Comparison of ENCODE assay signal across 1 cellular context in the genomic region with DNA sequence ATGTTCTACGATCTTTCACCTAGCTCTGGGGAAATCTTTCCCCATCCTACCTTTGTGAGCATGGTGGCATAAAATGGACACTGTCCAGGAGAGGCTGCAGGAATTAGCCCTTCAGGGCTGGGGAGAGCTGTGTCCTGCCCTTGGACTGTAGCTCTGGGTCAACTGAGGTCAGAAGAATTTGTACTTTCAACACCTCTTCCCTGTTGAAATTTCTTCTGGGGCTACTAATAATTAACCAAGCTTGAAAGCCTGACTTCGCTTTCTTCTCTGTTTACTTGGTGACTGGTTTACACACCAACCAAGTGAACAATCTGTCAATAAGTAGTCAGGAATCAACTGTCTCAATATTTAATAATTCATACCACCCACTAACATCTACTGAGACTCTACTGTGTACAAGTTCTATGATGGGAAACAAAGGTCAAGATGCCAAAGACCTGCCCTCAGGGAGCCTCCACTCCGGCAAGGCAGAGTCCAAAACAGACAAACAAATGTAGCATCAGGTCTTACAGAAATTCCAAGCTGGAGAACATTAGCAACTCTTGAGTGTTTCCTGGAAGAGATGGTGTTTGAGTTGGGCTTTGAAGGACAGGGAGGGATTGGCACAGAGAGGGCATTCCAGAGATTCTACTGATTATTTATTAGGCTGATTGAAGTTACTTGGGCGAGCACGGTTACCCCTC.
A peak's percentile ranks its signal among the peaks of the same experiment; 100 is the strongest.
TF ChIP-seq lines count a peak whose summit lies in the region.

No MANE protein-coding gene starts in this region.

TF ChIP-seq in HepG2, 621 proteins besides CTCF, POLR2A, EP300 and RAD21 (continued from another document and continues in another):
- TF ChIP-seq ZNF646 (CRISPR knock-in tag; IDR thresholded peaks at IDR 0.05) (no peak), GATAD1 (CRISPR knock-in tag; IDR thresholded peaks at IDR 0.05) (peak; percentile 43; the same call in 1 of the 2 replicates), ZNF143 (CRISPR knock-in tag; IDR thresholded peaks at IDR 0.05) (no peak), KDM6A (CRISPR knock-in tag; IDR thresholded peaks at IDR 0.05; ENCODE audit: low read depth) (peak; percentile 44), SCMH1 (CRISPR knock-in tag; IDR thresholded peaks at IDR 0.05; ENCODE audit: borderline replicate concordance) (no peak), ZNF256 (CRISPR knock-in tag; conservative IDR thresholded peaks at IDR 0.05) (no peak), ELF3 (CRISPR knock-in tag; IDR thresholded peaks at IDR 0.05) (peak; percentile 62), ZBTB14 (CRISPR knock-in tag; IDR thresholded peaks at IDR 0.05) (no peak), TBL1XR1 (IDR thresholded peaks at IDR 0.05; ENCODE audit: borderline replicate concordance, low read length, partially characterized antibody) (peak; percentile 36), ZBTB49 (CRISPR knock-in tag; IDR thresholded peaks at IDR 0.05; ENCODE audit: borderline replicate concordance) (no peak), ATF1 (CRISPR knock-in tag; IDR thresholded peaks at IDR 0.05) (peak; percentile 2; the same call in 1 of the 2 replicates), ELF1 (CRISPR knock-in tag; IDR thresholded peaks at IDR 0.05) (no peak; the same call in 1 of the 2 replicates), ZNF317 (CRISPR knock-in tag; IDR thresholded peaks at IDR 0.05) (peak; percentile 52; the same call in 1 of the 2 replicates), ZKSCAN1 (IDR thresholded peaks at IDR 0.05; ENCODE audit: low read length) (no peak), ATF7 (IDR thresholded peaks at IDR 0.05) (no peak), ATF7 (CRISPR knock-in tag; IDR thresholded peaks at IDR 0.05) (no peak), NR0B2 (CRISPR knock-in tag; IDR thresholded peaks at IDR 0.05) (no peak), CEBPG (CRISPR knock-in tag; IDR thresholded peaks at IDR 0.05) (peak; percentile 58), ZFAT (CRISPR knock-in tag; conservative IDR thresholded peaks at IDR 0.05) (no peak), ZNF850 (CRISPR knock-in tag; conservative IDR thresholded peaks at IDR 0.05) (no peak), KDM5A (IDR thresholded peaks at IDR 0.05; ENCODE audit: borderline replicate concordance, low read length) (no peak), ZNF605 (CRISPR knock-in tag; IDR thresholded peaks at IDR 0.05) (no peak), ZMYM3 (CRISPR knock-in tag; IDR thresholded peaks at IDR 0.05) (peak; percentile 44; the same call in 1 of the 2 replicates), ZNF282 (IDR thresholded peaks at IDR 0.05; ENCODE audit: partially characterized antibody) (no peak), ZNF335 (CRISPR knock-in tag; IDR thresholded peaks at IDR 0.05) (no peak), USF2 (IDR thresholded peaks at IDR 0.05; ENCODE audit: low read depth, low read length) (peak; percentile 36; the same call in 1 of the 2 replicates), USF2 (CRISPR knock-in tag; IDR thresholded peaks at IDR 0.05; ENCODE audit: borderline replicate concordance) (no peak), HMG20A (CRISPR knock-in tag; IDR thresholded peaks at IDR 0.05; ENCODE audit: borderline replicate concordance) (peak; percentile 91)
- TF ChIP-seq, protein P1, sequence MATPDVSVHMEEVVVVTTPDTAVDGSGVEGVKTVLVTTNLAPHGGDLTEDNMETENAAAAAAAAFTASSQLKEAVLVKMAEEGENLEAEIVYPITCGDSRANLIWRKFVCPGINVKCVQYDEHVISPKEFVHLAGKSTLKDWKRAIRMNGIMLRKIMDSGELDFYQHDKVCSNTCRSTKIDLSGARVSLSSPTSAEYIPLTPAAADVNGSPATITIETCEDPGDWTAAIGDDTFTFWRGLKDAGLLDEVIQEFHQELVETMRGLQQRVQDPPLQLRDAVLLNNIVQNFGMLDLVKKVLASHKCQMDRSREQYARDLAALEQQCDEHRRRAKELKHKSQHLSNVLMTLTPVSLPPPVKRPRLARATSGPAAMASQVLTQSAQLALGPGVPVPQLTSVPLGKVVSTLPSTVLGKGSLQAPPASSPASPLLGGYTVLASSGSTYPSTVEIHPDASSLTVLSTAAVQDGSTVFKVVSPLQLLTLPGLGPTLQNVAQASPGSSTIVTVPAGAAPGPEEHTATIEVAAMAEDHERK (CRISPR knock-in tag; IDR thresholded peaks at IDR 0.05; ENCODE audit: low read depth), result no peak
- TF ChIP-seq, protein P2, sequence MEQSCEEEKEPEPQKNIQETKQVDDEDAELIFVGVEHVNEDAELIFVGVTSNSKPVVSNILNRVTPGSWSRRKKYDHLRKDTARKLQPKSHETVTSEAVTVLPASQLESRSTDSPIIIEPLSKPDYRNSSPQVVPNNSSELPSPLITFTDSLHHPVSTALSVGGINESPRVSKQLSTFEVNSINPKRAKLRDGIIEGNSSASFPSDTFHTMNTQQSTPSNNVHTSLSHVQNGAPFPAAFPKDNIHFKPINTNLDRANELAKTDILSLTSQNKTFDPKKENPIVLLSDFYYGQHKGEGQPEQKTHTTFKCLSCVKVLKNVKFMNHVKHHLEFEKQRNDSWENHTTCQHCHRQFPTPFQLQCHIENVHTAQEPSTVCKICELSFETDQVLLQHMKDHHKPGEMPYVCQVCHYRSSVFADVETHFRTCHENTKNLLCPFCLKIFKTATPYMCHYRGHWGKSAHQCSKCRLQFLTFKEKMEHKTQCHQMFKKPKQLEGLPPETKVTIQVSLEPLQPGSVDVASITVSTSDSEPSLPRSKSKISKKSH (CRISPR knock-in tag; IDR thresholded peaks at IDR 0.05; ENCODE audit: borderline replicate concordance), result no peak
- TF ChIP-seq, protein P3, sequence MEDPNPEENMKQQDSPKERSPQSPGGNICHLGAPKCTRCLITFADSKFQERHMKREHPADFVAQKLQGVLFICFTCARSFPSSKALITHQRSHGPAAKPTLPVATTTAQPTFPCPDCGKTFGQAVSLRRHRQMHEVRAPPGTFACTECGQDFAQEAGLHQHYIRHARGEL (CRISPR knock-in tag; IDR thresholded peaks at IDR 0.05), result no peak
- TF ChIP-seq, protein P4, sequence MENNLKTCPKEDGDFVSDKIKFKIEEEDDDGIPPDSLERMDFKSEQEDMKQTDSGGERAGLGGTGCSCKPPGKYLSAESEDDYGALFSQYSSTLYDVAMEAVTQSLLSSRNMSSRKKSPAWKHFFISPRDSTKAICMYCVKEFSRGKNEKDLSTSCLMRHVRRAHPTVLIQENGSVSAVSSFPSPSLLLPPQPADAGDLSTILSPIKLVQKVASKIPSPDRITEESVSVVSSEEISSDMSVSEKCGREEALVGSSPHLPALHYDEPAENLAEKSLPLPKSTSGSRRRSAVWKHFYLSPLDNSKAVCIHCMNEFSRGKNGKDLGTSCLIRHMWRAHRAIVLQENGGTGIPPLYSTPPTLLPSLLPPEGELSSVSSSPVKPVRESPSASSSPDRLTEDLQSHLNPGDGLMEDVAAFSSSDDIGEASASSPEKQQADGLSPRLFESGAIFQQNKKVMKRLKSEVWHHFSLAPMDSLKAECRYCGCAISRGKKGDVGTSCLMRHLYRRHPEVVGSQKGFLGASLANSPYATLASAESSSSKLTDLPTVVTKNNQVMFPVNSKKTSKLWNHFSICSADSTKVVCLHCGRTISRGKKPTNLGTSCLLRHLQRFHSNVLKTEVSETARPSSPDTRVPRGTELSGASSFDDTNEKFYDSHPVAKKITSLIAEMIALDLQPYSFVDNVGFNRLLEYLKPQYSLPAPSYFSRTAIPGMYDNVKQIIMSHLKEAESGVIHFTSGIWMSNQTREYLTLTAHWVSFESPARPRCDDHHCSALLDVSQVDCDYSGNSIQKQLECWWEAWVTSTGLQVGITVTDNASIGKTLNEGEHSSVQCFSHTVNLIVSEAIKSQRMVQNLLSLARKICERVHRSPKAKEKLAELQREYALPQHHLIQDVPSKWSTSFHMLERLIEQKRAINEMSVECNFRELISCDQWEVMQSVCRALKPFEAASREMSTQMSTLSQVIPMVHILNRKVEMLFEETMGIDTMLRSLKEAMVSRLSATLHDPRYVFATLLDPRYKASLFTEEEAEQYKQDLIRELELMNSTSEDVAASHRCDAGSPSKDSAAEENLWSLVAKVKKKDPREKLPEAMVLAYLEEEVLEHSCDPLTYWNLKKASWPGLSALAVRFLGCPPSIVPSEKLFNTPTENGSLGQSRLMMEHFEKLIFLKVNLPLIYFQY (CRISPR knock-in tag; IDR thresholded peaks at IDR 0.05; ENCODE audit: borderline replicate concordance), result peak; percentile 7; the same call in 1 of the 2 replicates
